Comparison of ENCODE assay signal across 18 cellular contexts in the genomic region with DNA sequence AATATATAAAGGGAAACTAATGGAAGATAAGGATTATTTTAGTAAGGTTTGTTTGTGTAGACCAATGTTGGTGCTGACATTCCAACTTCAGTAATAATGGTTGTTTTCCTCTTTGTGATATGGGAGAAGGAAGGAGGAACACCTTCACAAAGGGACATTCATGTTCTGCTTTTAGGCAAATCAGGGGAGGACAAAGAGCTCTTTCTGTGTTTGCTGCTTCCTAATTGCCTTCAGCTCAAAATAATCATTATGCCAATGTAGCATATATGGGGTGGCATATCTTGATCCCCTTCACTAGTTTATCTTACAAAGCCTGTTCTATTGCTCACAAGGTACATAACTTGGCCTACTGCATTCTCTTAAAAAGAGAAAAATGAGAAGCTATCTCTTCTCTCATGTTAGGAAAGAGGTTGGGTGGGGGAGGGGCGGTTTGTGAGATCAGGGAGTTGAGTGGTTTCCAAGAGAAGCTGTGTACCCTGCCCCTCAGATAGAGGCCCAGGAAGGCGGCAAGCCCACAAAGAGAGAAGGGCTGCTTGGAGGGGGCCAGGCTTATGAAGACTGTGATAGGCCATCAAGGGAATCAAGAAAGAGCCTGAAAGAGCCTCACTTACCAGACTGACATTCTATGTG.
"Had no signal": no experiment of that assay in that cellular context is flagged by ENCODE, and none has a peak within 500 bp of the region (broad histone marks: within the 10 kb centered on the region; RNA-seq: fewer than 3 reads in every experiment).

No MANE protein-coding gene starts in this region.

- H3K27me3 ChIP-seq: colonic mucosa, suprapubic skin, upper lobe of right lung had no signal

- DNase-seq: activated CD4-positive, alpha-beta T cell treated with anti-CD3 and anti-CD28 coated beads, Interleukin-2, amount 50 U/mL, for 1 hour; activated CD4-positive, CD25-positive, alpha-beta regulatory T cell; activated naive CD4-positive, alpha-beta T cell treated with anti-CD3 and anti-CD28 coated beads, Interleukin-2, amount 10 ng/mL, durations not matched to agents 7 days and 5 days; activated T-cell treated with anti-CD3 and anti-CD28 coated beads for 4 hours; colonic mucosa; effector CD8-positive, alpha-beta T cell; kidney glomerular epithelial cell; stimulated activated CD4-positive, alpha-beta T cell treated with anti-CD3 and anti-CD28 coated beads, Interleukin-2, amount 100 ng/mL, for 48 hours; stimulated activated CD8-positive, alpha-beta memory T cell treated with anti-CD3 and anti-CD28 coated beads, Interleukin-4, amount 100 ng/mL, for 48 hours; stimulated activated naive CD8-positive, alpha-beta T cell treated with anti-CD3 and anti-CD28 coated beads, Interleukin-15, Interleukin-2, amounts not matched to agents 100 U/mL and 50 U/mL, for 24 hours; upper lobe of right lung had no signal

- H3K4me1 Mint-ChIP-seq: activated T-helper 17 cell treated with anti-CD3 and anti-CD28 coated beads, Interleukin-2, amount 50 U/mL, for 72 hours had no signal

- H3K27ac Mint-ChIP-seq: activated naive CD4-positive, alpha-beta T cell treated with anti-CD3 and anti-CD28 coated beads, Interleukin-2, amount 10 ng/mL, durations not matched to agents 7 days and 5 days; activated T-helper 17 cell treated with anti-CD3 and anti-CD28 coated beads, Interleukin-2, amount 50 U/mL, for 72 hours; mesothelial cell of epicardium; T-helper 1 cell treated with Interleukin-12 subunit alpha and Interleukin-12 subunit beta and Interleukin-4 antibody, amounts not matched to agents 30 μg/mL and 1 μg/mL, for 36 hours had no signal

- H3K27ac ChIP-seq: colonic mucosa, gastroesophageal sphincter, suprapubic skin, upper lobe of right lung had no signal

- H3K9me3 Mint-ChIP-seq: activated naive CD4-positive, alpha-beta T cell treated with anti-CD3 and anti-CD28 coated beads, Interleukin-2, amount 10 ng/mL, durations not matched to agents 7 days and 5 days; activated T-helper 17 cell treated with anti-CD3 and anti-CD28 coated beads, Interleukin-2, amount 50 U/mL, for 72 hours; T-helper 1 cell treated with Interleukin-12 subunit alpha and Interleukin-12 subunit beta and Interleukin-4 antibody, amounts not matched to agents 30 μg/mL and 1 μg/mL, for 36 hours had no signal

- ATAC-seq: activated T-helper 17 cell treated with anti-CD3 and anti-CD28 coated beads, Interleukin-2, amount 50 U/mL, for 72 hours; gastroesophageal sphincter; sciatic nerve; stimulated activated naive CD8-positive, alpha-beta T cell treated with anti-CD3 and anti-CD28 coated beads, Interleukin-15, Interleukin-2, amounts not matched to agents 100 U/mL and 50 U/mL, for 24 hours; upper lobe of right lung had no signal

- H3K36me3 ChIP-seq: colonic mucosa, gastroesophageal sphincter, suprapubic skin, upper lobe of right lung had no signal

- FAIRE-seq: TTC549 had no signal

- H3K9me3 ChIP-seq: colonic mucosa, suprapubic skin, upper lobe of right lung had no signal

- H3K36me3 Mint-ChIP-seq: activated naive CD4-positive, alpha-beta T cell treated with anti-CD3 and anti-CD28 coated beads, Interleukin-2, amount 10 ng/mL, durations not matched to agents 7 days and 5 days; mesothelial cell of epicardium had no signal

- H3K4me1 ChIP-seq: colonic mucosa, upper lobe of right lung had no signal

- H3K4me3 ChIP-seq: colonic mucosa, gastroesophageal sphincter, suprapubic skin, upper lobe of right lung had no signal

- H3K4me3 Mint-ChIP-seq: activated naive CD4-positive, alpha-beta T cell treated with anti-CD3 and anti-CD28 coated beads, Interleukin-2, amount 10 ng/mL, durations not matched to agents 7 days and 5 days; activated T-helper 17 cell treated with anti-CD3 and anti-CD28 coated beads, Interleukin-2, amount 50 U/mL, for 72 hours; mesothelial cell of epicardium; T-helper 1 cell treated with Interleukin-12 subunit alpha and Interleukin-12 subunit beta and Interleukin-4 antibody, amounts not matched to agents 30 μg/mL and 1 μg/mL, for 36 hours had no signal
